In the genomic region with DNA sequence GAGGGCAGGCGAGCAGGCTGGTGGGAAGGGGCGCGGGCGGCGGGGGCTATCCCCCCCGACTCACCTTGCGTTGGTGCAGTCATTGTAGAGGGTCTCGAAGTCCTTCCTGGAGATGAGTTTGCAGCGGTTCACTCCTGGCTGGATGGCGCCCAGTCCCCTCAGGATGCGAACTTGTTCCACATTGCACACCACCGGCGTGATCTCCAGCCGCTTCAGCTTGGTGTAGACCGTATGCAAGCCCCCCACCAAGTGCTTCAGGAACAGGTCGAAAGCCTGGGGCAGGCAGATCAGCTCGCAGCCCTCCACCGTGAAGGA, we compare ENCODE assay signal across 8 cellular contexts. TPM values are rescaled to one million over a fixed set of nuclear protein-coding genes. Genes with fewer than 3 reads are reported as not detected.
DNase-seq lines count a peak whose midpoint lies in the region; ATAC-seq, FAIRE-seq and TF ChIP-seq lines count a peak whose summit lies in the region.

No MANE protein-coding gene starts in this region.

- ATAC-seq in HG03442 (IDR thresholded peaks at IDR 0.05; ENCODE audit: unreplicated experiment) = peak; percentile 2
- peak in 2 of 4 donors; percentile 7 to 9 for ATAC-seq in right lobe of liver

- TF ChIP-seq POLR2A in right lobe of liver (IDR thresholded peaks at IDR 0.05) = no peak

- peak overlapping the region; percentile 98 to 99 (median 98) for H3K4me3 Mint-ChIP-seq in brain

- H3K36me3 Mint-ChIP-seq in brain = no peaks in the 10 kb centered on the region

- H3K9me3 Mint-ChIP-seq in brain = peaks cover 0 to 5% (median 0%) of the 10 kb centered on the region in 5 experiments

- H3K4me1 Mint-ChIP-seq in brain = peaks cover 57% of the 10 kb centered on the region

- peaks cover 0 to 27% (median 11%) of the 10 kb centered on the region in 11 experiments; a peak in 9 of 22 replicates for H4K20me1 ChIP-seq in BLaER1 treated with 17β-estradiol and CSF1 and Interleukin-3, amounts not matched to agents 10 nM and 100 nM

- H3K4me2 ChIP-seq in BLaER1 treated with 17β-estradiol and CSF1 and Interleukin-3, amounts not matched to agents 10 nM and 100 nM = peak overlapping the region; percentile 95 to 100 (median 99)

- H3K4me1 ChIP-seq in BLaER1 treated with 17β-estradiol and CSF1 and Interleukin-3, amounts not matched to agents 10 nM and 100 nM = peaks cover 7 to 19% (median 15%) of the 10 kb centered on the region in 10 experiments; a peak in 18 of 20 replicates
- H3K4me1 ChIP-seq in right lobe of liver (peaks cover 0 to 15% (median 0%) of the 10 kb centered on the region in 4 donors), urinary bladder (ENCODE audit: insufficient read depth) (no peaks in the 10 kb centered on the region)

- peaks cover 39% of the 10 kb centered on the region for H3K27me3 Mint-ChIP-seq in brain

- TF ChIP-seq CTCF in brain (conservative IDR thresholded peaks at IDR 0.05) = no peak
- TF ChIP-seq CTCF in right lobe of liver (IDR thresholded peaks at IDR 0.05) = no peak
- no peak for TF ChIP-seq CTCF in GM10266 (IDR thresholded peaks at IDR 0.05; ENCODE audit: control insufficient read depth, insufficient read depth, low read depth, missing control alignments)

- no peak overlapping the region for H3K27ac ChIP-seq in BLaER1 treated with 17β-estradiol and CSF1 and Interleukin-3, amounts not matched to agents 10 nM and 100 nM
- H3K27ac ChIP-seq in right lobe of liver (peak overlapping the region; percentile 33 to 42 (median 34)), urinary bladder (ENCODE audit: low read depth) (no peak overlapping the region)

- DNase-seq in right lobe of liver (peak; percentile 23 to 55 (median 47)), HTR-8/SVneo (ENCODE audit: insufficient read length, low spot score) (no peak), NCI-H1436 (lab: John Stamatoyannopoulos, UW) (no peak), GM10266 (ENCODE audit: extremely low spot score) (no peak)

- FAIRE-seq in HTR-8/SVneo (lab: Jason Lieb, UNC) = no peak

- intact Hi-C loops in right lobe of liver (cut with DNase I) = no loop called here

- H3K9ac ChIP-seq in BLaER1 treated with 17β-estradiol and CSF1 and Interleukin-3, amounts not matched to agents 10 nM and 100 nM = peak overlapping the region in 10 of 11 experiments; percentile 29 to 59 (median 52); a peak in 15 of 22 replicates

- no CpG with 5 or more reads among the region's 18 CpGs for WGBS in right lobe of liver (ENCODE audit: insufficient coverage, low coverage, low lambda C conversion rate, missing lambda C conversion rate)
- WGBS in urinary bladder = under 1% methylated on average over 18 of the region's 18 CpGs

- peaks cover 0 to 17% (median 12%) of the 10 kb centered on the region in 11 experiments; a peak in 13 of 22 replicates for H3K9me3 ChIP-seq in BLaER1 treated with 17β-estradiol and CSF1 and Interleukin-3, amounts not matched to agents 10 nM and 100 nM (replicated peaks in 1 of 11)
- no peaks in the 10 kb centered on the region for H3K9me3 ChIP-seq in right lobe of liver

- H3K27ac Mint-ChIP-seq in brain = peak overlapping the region; percentile 82 to 96 (median 91)

- H3K27me3 ChIP-seq in BLaER1 treated with 17β-estradiol and CSF1 and Interleukin-3, amounts not matched to agents 10 nM and 100 nM = peaks cover 81 to 99% (median 92%) of the 10 kb centered on the region in 11 experiments
- H3K27me3 ChIP-seq in right lobe of liver = peaks cover 0 to 4% of the 10 kb centered on the region in 2 donors

- H3K4me3 ChIP-seq in BLaER1 treated with 17β-estradiol and CSF1 and Interleukin-3, amounts not matched to agents 10 nM and 100 nM = peak overlapping the region; percentile 57 to 78 (median 70)
- H3K4me3 ChIP-seq in right lobe of liver = peak overlapping the region; percentile 41 to 51 (median 45)
- peak overlapping the region; percentile 84 for H3K4me3 ChIP-seq in urinary bladder (ENCODE audit: low read depth, low read length)

- no peaks in the 10 kb centered on the region for H3K36me3 ChIP-seq in BLaER1 treated with 17β-estradiol and CSF1 and Interleukin-3, amounts not matched to agents 10 nM and 100 nM
- H3K36me3 ChIP-seq in right lobe of liver (no peaks in the 10 kb centered on the region), urinary bladder (ENCODE audit: insufficient read depth) (no peaks in the 10 kb centered on the region)

RNA-seq across cellular contexts. Expression of gene DACH1, which starts 1.2 kb away (rescaled TPM):
- polyA plus RNA-seq in brain (ENCODE audit: insufficient read depth, low read depth, low replicate concordance) (7.6 TPM), urinary bladder (2.8 TPM)
- total RNA-seq in right lobe of liver (1 to 10 TPM in 2 of 6 experiments, under 1 TPM in 4; 0.80 to 1.5 (median 0.94) TPM), urinary bladder (26.4 TPM)

Comparison
In these comparisons a context has a peak if more than half of its experiments do, and no peak if none do; other contexts are left out.
1. H3K27ac ChIP-seq: peak in right lobe of liver (3 of 3); none in BLaER1 treated with 17β-estradiol and CSF1 and Interleukin-3, amounts not matched to agents 10 nM and 100 nM (0 of 11) and urinary bladder (single experiment).
2. DNase-seq: peak in right lobe of liver (3 of 3); none in HTR-8/SVneo (single experiment), NCI-H1436 (single experiment) and GM10266 (single experiment).
3. RNA of gene DACH1, which starts 1.2 kb away (total RNA-seq): 26.4 TPM in urinary bladder (single experiment); 0.80 to 1.5 TPM in right lobe of liver; every median in the first group is over 10 times any median in the second.
4. Peak in every context shown above with its lines, with median percentiles within 50 percentile points of each other: H3K4me3 ChIP-seq.